In the genomic region with DNA sequence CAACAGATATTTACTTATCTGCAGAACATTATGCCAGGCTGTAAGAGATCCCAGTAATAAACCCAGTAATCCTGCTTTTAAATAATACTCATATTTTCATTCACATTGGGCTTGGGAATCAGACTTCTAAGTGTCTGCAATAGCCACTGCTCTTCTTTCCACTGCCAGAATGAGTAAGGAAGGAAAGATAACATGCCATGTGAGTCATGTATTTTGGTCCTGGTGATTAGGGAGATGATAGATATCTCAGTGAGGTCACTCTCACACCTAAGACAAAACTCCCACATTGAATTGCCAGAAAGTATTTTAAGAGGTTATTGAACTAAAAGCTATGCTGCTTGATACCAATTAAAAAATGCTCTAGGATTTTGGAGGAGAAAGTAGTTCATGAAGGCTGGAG, we compare ENCODE assay signal across 1 cellular context.
TF ChIP-seq lines count a peak whose summit lies in the region.

No MANE protein-coding gene starts in this region.

TF ChIP-seq in K562, 482 proteins besides CTCF, POLR2A, EP300 and RAD21 (continued from another document and continues in another):
- TF ChIP-seq LCOR (CRISPR knock-in tag; IDR thresholded peaks at IDR 0.05), result peak; percentile 54
- no peak for TF ChIP-seq HNRNPK (IDR thresholded peaks at IDR 0.05; ENCODE audit: low read depth, low read length, poor library complexity, severe bottlenecking)
- no peak for TF ChIP-seq ZNF778 (CRISPR knock-in tag; IDR thresholded peaks at IDR 0.05)
- TF ChIP-seq ZNF3 (CRISPR knock-in tag; IDR thresholded peaks at IDR 0.05), result no peak
- TF ChIP-seq, protein P1, sequence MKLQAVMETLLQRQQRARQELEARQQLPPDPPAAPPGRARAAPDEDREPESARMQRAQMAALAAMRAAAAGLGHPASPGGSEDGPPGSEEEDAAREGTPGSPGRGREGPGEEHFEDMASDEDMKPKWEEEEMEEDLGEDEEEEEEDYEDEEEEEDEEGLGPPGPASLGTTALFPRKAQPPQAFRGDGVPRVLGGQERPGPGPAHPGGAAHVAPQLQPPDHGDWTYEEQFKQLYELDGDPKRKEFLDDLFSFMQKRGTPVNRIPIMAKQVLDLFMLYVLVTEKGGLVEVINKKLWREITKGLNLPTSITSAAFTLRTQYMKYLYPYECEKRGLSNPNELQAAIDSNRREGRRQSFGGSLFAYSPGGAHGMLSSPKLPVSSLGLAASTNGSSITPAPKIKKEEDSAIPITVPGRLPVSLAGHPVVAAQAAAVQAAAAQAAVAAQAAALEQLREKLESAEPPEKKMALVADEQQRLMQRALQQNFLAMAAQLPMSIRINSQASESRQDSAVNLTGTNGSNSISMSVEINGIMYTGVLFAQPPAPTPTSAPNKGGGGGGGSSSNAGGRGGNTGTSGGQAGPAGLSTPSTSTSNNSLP (IDR thresholded peaks at IDR 0.05; ENCODE audit: borderline replicate concordance, low read depth, low read length), result peak; percentile 70; the same call in 1 of the 2 replicates
- no peak for TF ChIP-seq USF1 (CRISPR knock-in tag; IDR thresholded peaks at IDR 0.05)
- no peak for TF ChIP-seq NFXL1 (CRISPR knock-in tag; IDR thresholded peaks at IDR 0.05)
- TF ChIP-seq MAFK (IDR thresholded peaks at IDR 0.05; ENCODE audit: low read length), result no peak
- TF ChIP-seq PTTG1 (tag; IDR thresholded peaks at IDR 0.05; ENCODE audit: low read depth), result no peak
- TF ChIP-seq PRPF4 (IDR thresholded peaks at IDR 0.05; ENCODE audit: insufficient read depth, low read depth, low read length, poor library complexity, severe bottlenecking), result no peak
- no peak for TF ChIP-seq ZKSCAN1 (IDR thresholded peaks at IDR 0.05; ENCODE audit: low read depth, low read length)
- TF ChIP-seq MAFF (IDR thresholded peaks at IDR 0.05; ENCODE audit: low read length), result no peak
- TF ChIP-seq GATAD2B (IDR thresholded peaks at IDR 0.05; ENCODE audit: borderline replicate concordance), result peak; percentile 27; the same call in 1 of the 2 replicates
- no peak for TF ChIP-seq SRSF7 (optimal IDR thresholded peaks at IDR 0.05; ENCODE audit: low read depth, low read length)
- TF ChIP-seq KDM5B (IDR thresholded peaks at IDR 0.05; ENCODE audit: insufficient replicate concordance, low read depth, low read length), result no peak
- TF ChIP-seq, protein P2, sequence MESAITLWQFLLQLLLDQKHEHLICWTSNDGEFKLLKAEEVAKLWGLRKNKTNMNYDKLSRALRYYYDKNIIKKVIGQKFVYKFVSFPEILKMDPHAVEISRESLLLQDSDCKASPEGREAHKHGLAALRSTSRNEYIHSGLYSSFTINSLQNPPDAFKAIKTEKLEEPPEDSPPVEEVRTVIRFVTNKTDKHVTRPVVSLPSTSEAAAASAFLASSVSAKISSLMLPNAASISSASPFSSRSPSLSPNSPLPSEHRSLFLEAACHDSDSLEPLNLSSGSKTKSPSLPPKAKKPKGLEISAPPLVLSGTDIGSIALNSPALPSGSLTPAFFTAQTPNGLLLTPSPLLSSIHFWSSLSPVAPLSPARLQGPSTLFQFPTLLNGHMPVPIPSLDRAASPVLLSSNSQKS (CRISPR knock-in tag; IDR thresholded peaks at IDR 0.05), result no peak
- TF ChIP-seq, protein P3, sequence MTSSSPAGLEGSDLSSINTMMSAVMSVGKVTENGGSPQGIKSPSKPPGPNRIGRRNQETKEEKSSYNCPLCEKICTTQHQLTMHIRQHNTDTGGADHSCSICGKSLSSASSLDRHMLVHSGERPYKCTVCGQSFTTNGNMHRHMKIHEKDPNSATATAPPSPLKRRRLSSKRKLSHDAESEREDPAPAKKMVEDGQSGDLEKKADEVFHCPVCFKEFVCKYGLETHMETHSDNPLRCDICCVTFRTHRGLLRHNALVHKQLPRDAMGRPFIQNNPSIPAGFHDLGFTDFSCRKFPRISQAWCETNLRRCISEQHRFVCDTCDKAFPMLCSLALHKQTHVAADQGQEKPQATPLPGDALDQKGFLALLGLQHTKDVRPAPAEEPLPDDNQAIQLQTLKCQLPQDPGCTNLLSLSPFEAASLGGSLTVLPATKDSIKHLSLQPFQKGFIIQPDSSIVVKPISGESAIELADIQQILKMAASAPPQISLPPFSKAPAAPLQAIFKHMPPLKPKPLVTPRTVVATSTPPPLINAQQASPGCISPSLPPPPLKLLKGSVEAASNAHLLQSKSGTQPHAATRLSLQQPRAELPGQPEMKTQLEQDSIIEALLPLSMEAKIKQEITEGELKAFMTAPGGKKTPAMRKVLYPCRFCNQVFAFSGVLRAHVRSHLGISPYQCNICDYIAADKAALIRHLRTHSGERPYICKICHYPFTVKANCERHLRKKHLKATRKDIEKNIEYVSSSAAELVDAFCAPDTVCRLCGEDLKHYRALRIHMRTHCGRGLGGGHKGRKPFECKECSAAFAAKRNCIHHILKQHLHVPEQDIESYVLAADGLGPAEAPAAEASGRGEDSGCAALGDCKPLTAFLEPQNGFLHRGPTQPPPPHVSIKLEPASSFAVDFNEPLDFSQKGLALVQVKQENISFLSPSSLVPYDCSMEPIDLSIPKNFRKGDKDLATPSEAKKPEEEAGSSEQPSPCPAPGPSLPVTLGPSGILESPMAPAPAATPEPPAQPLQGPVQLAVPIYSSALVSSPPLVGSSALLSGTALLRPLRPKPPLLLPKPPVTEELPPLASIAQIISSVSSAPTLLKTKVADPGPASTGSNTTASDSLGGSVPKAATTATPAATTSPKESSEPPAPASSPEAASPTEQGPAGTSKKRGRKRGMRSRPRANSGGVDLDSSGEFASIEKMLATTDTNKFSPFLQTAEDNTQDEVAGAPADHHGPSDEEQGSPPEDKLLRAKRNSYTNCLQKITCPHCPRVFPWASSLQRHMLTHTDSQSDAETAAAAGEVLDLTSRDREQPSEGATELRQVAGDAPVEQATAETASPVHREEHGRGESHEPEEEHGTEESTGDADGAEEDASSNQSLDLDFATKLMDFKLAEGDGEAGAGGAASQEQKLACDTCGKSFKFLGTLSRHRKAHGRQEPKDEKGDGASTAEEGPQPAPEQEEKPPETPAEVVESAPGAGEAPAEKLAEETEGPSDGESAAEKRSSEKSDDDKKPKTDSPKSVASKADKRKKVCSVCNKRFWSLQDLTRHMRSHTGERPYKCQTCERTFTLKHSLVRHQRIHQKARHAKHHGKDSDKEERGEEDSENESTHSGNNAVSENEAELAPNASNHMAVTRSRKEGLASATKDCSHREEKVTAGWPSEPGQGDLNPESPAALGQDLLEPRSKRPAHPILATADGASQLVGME (CRISPR knock-in tag; IDR thresholded peaks at IDR 0.05), result no peak
- peak; percentile 35; the same call in 1 of the 2 replicates for TF ChIP-seq GATA2 (CRISPR knock-in tag; IDR thresholded peaks at IDR 0.05)
- no peak for TF ChIP-seq SREBF2 (CRISPR knock-in tag; IDR thresholded peaks at IDR 0.05)
- TF ChIP-seq, protein P4, sequence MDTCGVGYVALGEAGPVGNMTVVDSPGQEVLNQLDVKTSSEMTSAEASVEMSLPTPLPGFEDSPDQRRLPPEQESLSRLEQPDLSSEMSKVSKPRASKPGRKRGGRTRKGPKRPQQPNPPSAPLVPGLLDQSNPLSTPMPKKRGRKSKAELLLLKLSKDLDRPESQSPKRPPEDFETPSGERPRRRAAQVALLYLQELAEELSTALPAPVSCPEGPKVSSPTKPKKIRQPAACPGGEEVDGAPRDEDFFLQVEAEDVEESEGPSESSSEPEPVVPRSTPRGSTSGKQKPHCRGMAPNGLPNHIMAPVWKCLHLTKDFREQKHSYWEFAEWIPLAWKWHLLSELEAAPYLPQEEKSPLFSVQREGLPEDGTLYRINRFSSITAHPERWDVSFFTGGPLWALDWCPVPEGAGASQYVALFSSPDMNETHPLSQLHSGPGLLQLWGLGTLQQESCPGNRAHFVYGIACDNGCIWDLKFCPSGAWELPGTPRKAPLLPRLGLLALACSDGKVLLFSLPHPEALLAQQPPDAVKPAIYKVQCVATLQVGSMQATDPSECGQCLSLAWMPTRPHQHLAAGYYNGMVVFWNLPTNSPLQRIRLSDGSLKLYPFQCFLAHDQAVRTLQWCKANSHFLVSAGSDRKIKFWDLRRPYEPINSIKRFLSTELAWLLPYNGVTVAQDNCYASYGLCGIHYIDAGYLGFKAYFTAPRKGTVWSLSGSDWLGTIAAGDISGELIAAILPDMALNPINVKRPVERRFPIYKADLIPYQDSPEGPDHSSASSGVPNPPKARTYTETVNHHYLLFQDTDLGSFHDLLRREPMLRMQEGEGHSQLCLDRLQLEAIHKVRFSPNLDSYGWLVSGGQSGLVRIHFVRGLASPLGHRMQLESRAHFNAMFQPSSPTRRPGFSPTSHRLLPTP (IDR thresholded peaks at IDR 0.05; ENCODE audit: borderline replicate concordance, extremely low read depth, insufficient read length), result no peak
- TF ChIP-seq CAMTA2 (CRISPR knock-in tag; conservative IDR thresholded peaks at IDR 0.05), result no peak
- no peak for TF ChIP-seq ZNF232 (CRISPR knock-in tag; IDR thresholded peaks at IDR 0.05)
- no peak for TF ChIP-seq KDM4B (IDR thresholded peaks at IDR 0.05; ENCODE audit: borderline replicate concordance in 2 of 2, low read depth in 1 of 2)
- no peak for TF ChIP-seq POLR2H (tag; IDR thresholded peaks at IDR 0.05; ENCODE audit: low read depth)
- TF ChIP-seq CHD1 (IDR thresholded peaks at IDR 0.05; ENCODE audit: low read length), result no peak
- TF ChIP-seq CCAR2 (IDR thresholded peaks at IDR 0.05; ENCODE audit: low read depth, low read length), result no peak
- no peak for TF ChIP-seq PHB2 (IDR thresholded peaks at IDR 0.05; ENCODE audit: low read depth)
- no peak for TF ChIP-seq NFATC3 (IDR thresholded peaks at IDR 0.05)
- TF ChIP-seq ZBED1 (IDR thresholded peaks at IDR 0.05), result no peak
- no peak for TF ChIP-seq PHTF2 (CRISPR knock-in tag; IDR thresholded peaks at IDR 0.05)
- no peak for TF ChIP-seq RNF2 (IDR thresholded peaks at IDR 0.05)
- no peak for TF ChIP-seq XRCC5 (IDR thresholded peaks at IDR 0.05; ENCODE audit: low read depth, low read length)
- TF ChIP-seq PCBP1 (IDR thresholded peaks at IDR 0.05; ENCODE audit: low read depth, low read length, poor library complexity, severe bottlenecking), result no peak
- no peak for TF ChIP-seq TCFL5 (CRISPR knock-in tag; conservative IDR thresholded peaks at IDR 0.05)
- TF ChIP-seq MAFG (tag; conservative IDR thresholded peaks at IDR 0.05), result no peak
- no peak for TF ChIP-seq TBP (optimal IDR thresholded peaks at IDR 0.05; ENCODE audit: low read depth, low read length)
- TF ChIP-seq POLR2B (IDR thresholded peaks at IDR 0.05; ENCODE audit: low read depth, partially characterized antibody), result no peak
- TF ChIP-seq ZNF174 (CRISPR knock-in tag; IDR thresholded peaks at IDR 0.05), result no peak
- no peak for TF ChIP-seq ZMIZ1 (IDR thresholded peaks at IDR 0.05; ENCODE audit: low read depth in 2 of 2, low read length in 2 of 2)
- TF ChIP-seq NR4A1 (CRISPR knock-in tag; IDR thresholded peaks at IDR 0.05), result no peak
- TF ChIP-seq NR4A1 (tag; IDR thresholded peaks at IDR 0.05), result no peak
- no peak for TF ChIP-seq SREBF1 (IDR thresholded peaks at IDR 0.05; ENCODE audit: borderline replicate concordance, low read depth, low read length)
- no peak for TF ChIP-seq FOXA3 (CRISPR knock-in tag; conservative IDR thresholded peaks at IDR 0.05 in 1 of 2, IDR thresholded peaks at IDR 0.05 in 1 of 2)
- no peak for TF ChIP-seq RBM34 (IDR thresholded peaks at IDR 0.05; ENCODE audit: borderline replicate concordance, insufficient read depth, low read length)
- TF ChIP-seq, protein P5, sequence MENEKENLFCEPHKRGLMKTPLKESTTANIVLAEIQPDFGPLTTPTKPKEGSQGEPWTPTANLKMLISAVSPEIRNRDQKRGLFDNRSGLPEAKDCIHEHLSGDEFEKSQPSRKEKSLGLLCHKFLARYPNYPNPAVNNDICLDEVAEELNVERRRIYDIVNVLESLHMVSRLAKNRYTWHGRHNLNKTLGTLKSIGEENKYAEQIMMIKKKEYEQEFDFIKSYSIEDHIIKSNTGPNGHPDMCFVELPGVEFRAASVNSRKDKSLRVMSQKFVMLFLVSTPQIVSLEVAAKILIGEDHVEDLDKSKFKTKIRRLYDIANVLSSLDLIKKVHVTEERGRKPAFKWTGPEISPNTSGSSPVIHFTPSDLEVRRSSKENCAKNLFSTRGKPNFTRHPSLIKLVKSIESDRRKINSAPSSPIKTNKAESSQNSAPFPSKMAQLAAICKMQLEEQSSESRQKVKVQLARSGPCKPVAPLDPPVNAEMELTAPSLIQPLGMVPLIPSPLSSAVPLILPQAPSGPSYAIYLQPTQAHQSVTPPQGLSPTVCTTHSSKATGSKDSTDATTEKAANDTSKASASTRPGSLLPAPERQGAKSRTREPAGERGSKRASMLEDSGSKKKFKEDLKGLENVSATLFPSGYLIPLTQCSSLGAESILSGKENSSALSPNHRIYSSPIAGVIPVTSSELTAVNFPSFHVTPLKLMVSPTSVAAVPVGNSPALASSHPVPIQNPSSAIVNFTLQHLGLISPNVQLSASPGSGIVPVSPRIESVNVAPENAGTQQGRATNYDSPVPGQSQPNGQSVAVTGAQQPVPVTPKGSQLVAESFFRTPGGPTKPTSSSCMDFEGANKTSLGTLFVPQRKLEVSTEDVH (IDR thresholded peaks at IDR 0.05; ENCODE audit: low read depth, partially characterized antibody), result no peak
- TF ChIP-seq CC2D1A (IDR thresholded peaks at IDR 0.05), result no peak
